In the genomic region with DNA sequence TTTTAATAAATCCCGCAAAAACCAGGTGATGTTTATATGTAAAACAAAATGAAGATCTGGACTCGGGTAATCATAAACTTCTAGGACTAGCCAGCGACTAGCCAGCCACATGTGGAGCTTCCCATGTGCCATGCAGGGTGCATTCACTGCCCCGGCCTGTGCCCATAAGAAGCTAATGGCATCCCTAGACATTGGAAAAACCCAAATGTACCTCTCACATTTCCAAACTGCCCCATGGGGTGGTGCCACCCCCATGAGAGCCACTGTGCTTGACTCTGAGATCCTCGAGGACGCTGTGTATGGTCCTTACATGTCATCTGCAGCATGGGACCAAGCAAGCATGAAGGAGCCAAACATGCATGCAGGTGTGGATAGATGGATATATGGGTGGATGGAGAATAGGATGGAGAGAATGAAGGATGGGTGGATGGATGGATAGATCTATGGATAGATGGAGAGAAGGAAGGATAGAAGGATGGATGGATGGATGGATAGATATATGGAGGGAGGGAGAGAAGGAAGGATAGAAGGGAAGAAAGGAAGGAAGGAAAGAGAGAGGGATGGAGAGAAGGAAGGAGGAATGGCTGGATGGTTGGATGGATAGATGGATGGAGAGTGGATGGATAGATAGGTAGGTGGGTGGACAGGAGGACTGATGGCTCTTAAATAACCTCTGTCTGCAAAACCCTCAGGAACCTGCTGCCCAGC, we compare ENCODE assay signal across 3 cellular contexts.
TF ChIP-seq lines count a peak whose summit lies in the region.

No MANE protein-coding gene starts in this region.

TF ChIP-seq in HEK293, 187 proteins besides CTCF, POLR2A, EP300 and RAD21 (continued from another document):
- TF ChIP-seq ZNF324 (tag by site-specific recombination; IDR thresholded peaks at IDR 0.05) (no peak), ZNF501 (tag by site-specific recombination; IDR thresholded peaks at IDR 0.05) (no peak), ZNF16 (tag by site-specific recombination; IDR thresholded peaks at IDR 0.05; ENCODE audit: low read depth) (no peak), ZNF292 (tag by site-specific recombination; IDR thresholded peaks at IDR 0.05; ENCODE audit: borderline replicate concordance, low read depth) (no peak), ZNF366 (tag by site-specific recombination; conservative IDR thresholded peaks at IDR 0.05) (peak; percentile 98)

TF ChIP-seq in PFSK-1, 5 proteins besides CTCF, POLR2A, EP300 and RAD21 (continued from another document):
- no peak for TF ChIP-seq SIN3A (IDR thresholded peaks at IDR 0.05; ENCODE audit: borderline replicate concordance, insufficient read depth, low read length)

TF ChIP-seq in H1, 55 proteins besides CTCF, POLR2A, EP300 and RAD21 (continued from another document):
- no peak for TF ChIP-seq RXRA (IDR thresholded peaks at IDR 0.05; ENCODE audit: insufficient read depth, low read depth, low read length)
- TF ChIP-seq SIX5 (IDR thresholded peaks at IDR 0.05; ENCODE audit: low read depth, low read length): no peak
- TF ChIP-seq CHD1 (IDR thresholded peaks at IDR 0.05; ENCODE audit: low read depth, low read length): no peak
- no peak for TF ChIP-seq CEBPB (IDR thresholded peaks at IDR 0.05; ENCODE audit: low read depth, low read length)
- no peak for TF ChIP-seq TEAD4 (IDR thresholded peaks at IDR 0.05; ENCODE audit: low read depth, low read length)
